ENCODE assay signal across 1 cellular context in genomic region chr20:33684533-33685327, GRCh38.
TF ChIP-seq lines count a peak whose summit lies in the region.

No MANE protein-coding gene starts in this region.

TF ChIP-seq in Ishikawa, 13 proteins besides CTCF, POLR2A, EP300 and RAD21 (continued from another document):
- no peak for TF ChIP-seq REST (IDR thresholded peaks at IDR 0.05; ENCODE audit: low read depth)
